In genomic region chr13:37074703-37075102, GRCh38 we compare ENCODE assay signal across 9 cellular contexts. TPM values are rescaled to one million over a fixed set of nuclear protein-coding genes. Genes with fewer than 3 reads are reported as not detected.
A peak's percentile ranks its signal among the peaks of the same experiment; 100 is the strongest.
DNase-seq lines count a peak whose midpoint lies in the region; ATAC-seq, FAIRE-seq and TF ChIP-seq lines count a peak whose summit lies in the region.
"Had no signal": no experiment of that assay in that cellular context is flagged by ENCODE, and none has a peak within 500 bp of the region (broad histone marks: within the 10 kb centered on the region; RNA-seq: fewer than 3 reads in every experiment).

No MANE protein-coding gene starts in this region.

- H3K27me3 Mint-ChIP-seq in activated T-cell treated with anti-CD3 and anti-CD28 coated beads, Interleukin-2, amount 50 U/mL, for 72 hours (ENCODE audit: low read depth): no peaks in the 10 kb centered on the region

- ATAC-seq in activated T-cell treated with anti-CD3 and anti-CD28 coated beads, Interleukin-2, amount 50 U/mL, for 72 hours (replicated peaks in 1 of 2): no peak

- no peak for DNase-seq in D721Med (ENCODE audit: insufficient read length, low spot score)
- no peak for DNase-seq in activated T-cell treated with anti-CD3 and anti-CD28 coated beads for 4 hours
- no peak for DNase-seq in NK-92 (lab: John Stamatoyannopoulos, UW; ENCODE audit: unreplicated experiment)
- DNase-seq in putamen (ENCODE audit: low spot score): no peak
- no peak for DNase-seq in activated T-cell treated with anti-CD3 and anti-CD28 coated beads, Interleukin-2, amount 50 U/mL, for 72 hours

- no peak for TF ChIP-seq EP300 in Ishikawa (IDR thresholded peaks at IDR 0.05; ENCODE audit: borderline replicate concordance)

- no peaks in the 10 kb centered on the region for H3K4me1 Mint-ChIP-seq in activated T-cell treated with anti-CD3 and anti-CD28 coated beads, Interleukin-2, amount 50 U/mL, for 72 hours (ENCODE audit: low read depth)

- FAIRE-seq in D721Med (lab: Jason Lieb, UNC) (no peak), TTC549 (lab: Jason Lieb, UNC) (peak; percentile 75), islet of Langerhans (lab: Jason Lieb, UNC) (peak; percentile 98)

- TF ChIP-seq RAD21 in Ishikawa (IDR thresholded peaks at IDR 0.05; ENCODE audit: low read depth): peak; percentile 42

- no peak overlapping the region for H3K27ac Mint-ChIP-seq in activated T-cell treated with anti-CD3 and anti-CD28 coated beads, Interleukin-2, amount 50 U/mL, for 72 hours

- peak; percentile 45 for TF ChIP-seq CTCF in D721Med (IDR thresholded peaks at IDR 0.05; ENCODE audit: insufficient read depth, missing control alignments)

- no peaks in the 10 kb centered on the region for H3K36me3 Mint-ChIP-seq in activated T-cell treated with anti-CD3 and anti-CD28 coated beads, Interleukin-2, amount 50 U/mL, for 72 hours (ENCODE audit: insufficient read depth in 2 of 2)

- H3K9me3 Mint-ChIP-seq in activated T-cell treated with anti-CD3 and anti-CD28 coated beads, Interleukin-2, amount 50 U/mL, for 72 hours: no peaks in the 10 kb centered on the region

- no peak overlapping the region for H3K4me3 Mint-ChIP-seq in activated T-cell treated with anti-CD3 and anti-CD28 coated beads, Interleukin-2, amount 50 U/mL, for 72 hours

TF ChIP-seq in Ishikawa, 13 proteins besides CTCF, POLR2A, EP300 and RAD21:
- TF ChIP-seq CREB1 (IDR thresholded peaks at IDR 0.05; ENCODE audit: low read depth) (no peak), YY1 (IDR thresholded peaks at IDR 0.05; ENCODE audit: low read depth) (no peak), NFIC (IDR thresholded peaks at IDR 0.05) (no peak), TCF12 (IDR thresholded peaks at IDR 0.05; ENCODE audit: low read depth) (no peak), FOXM1 (IDR thresholded peaks at IDR 0.05; ENCODE audit: borderline replicate concordance, low read depth) (no peak), CEBPB (IDR thresholded peaks at IDR 0.05) (no peak), REST (IDR thresholded peaks at IDR 0.05; ENCODE audit: low read depth) (no peak), USF1 (IDR thresholded peaks at IDR 0.05) (no peak), TEAD4 (IDR thresholded peaks at IDR 0.05) (no peak), TAF1 (IDR thresholded peaks at IDR 0.05; ENCODE audit: low read depth) (no peak), MAX (IDR thresholded peaks at IDR 0.05) (no peak), EGR1 (IDR thresholded peaks at IDR 0.05) (no peak), ZBTB7A (IDR thresholded peaks at IDR 0.05; ENCODE audit: low read depth) (no peak)

RNA-seq across cellular contexts. Expression of gene SUPT20H, which starts 15.2 kb away (rescaled TPM):
- 10 to 100 TPM; 76.6 to 89.6 TPM for total RNA-seq in activated T-cell treated with anti-CD3 and anti-CD28 coated beads, Interleukin-2, amount 50 U/mL, for 72 hours

RNA-seq across cellular contexts. Expression of gene CSNK1A1L, which starts 30.8 kb away (rescaled TPM):
- total RNA-seq in activated T-cell treated with anti-CD3 and anti-CD28 coated beads, Interleukin-2, amount 50 U/mL, for 72 hours: not detected
- total RNA-seq: subcutaneous adipose tissue had no signal
